14 cellular contexts compared by ENCODE assay signal in the genomic region with DNA sequence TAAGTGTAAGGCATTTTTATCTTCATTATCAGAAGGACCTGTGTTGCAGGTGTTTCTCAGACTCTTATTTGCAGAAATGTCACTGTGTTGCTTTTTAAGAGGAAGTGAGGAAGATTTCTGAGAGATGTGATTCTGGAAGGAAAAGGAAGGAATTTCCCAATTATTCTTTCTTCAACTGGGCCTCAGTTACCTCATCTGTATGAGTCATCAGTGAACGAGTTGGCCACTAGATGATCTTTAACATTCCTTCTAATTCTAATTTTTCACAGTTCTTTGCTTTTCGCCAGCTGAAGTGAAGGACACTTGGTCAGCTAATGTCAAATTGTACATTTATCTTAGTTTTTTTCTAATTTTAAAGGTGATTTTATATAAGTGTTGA. TPM values are rescaled to one million over a fixed set of nuclear protein-coding genes. Genes with fewer than 3 reads are reported as not detected.
DNase-seq lines count a peak whose midpoint lies in the region; ATAC-seq and TF ChIP-seq lines count a peak whose summit lies in the region.
"Had no signal": no experiment of that assay in that cellular context is flagged by ENCODE, and none has a peak within 500 bp of the region (broad histone marks: within the 10 kb centered on the region; RNA-seq: fewer than 3 reads in every experiment).

No MANE protein-coding gene starts in this region.

- no peak for TF ChIP-seq POLR2A in spleen (IDR thresholded peaks at IDR 0.05)

- intact Hi-C loops in spleen (cut with DNase I; ENCODE audit: low total_unique reads): loop anchor here (10.0 kb wide), 1 partner anchor 430 kb away; no protein-coding TSS in a partner anchor

- DNase-seq in H4 (ENCODE audit: low spot score) (peak; percentile 56), SJCRH30 (peak in 1 of 2 experiments; percentile 17), fibroblast of the aortic adventitia (ENCODE audit: low read depth) (peak; percentile 87), spleen (no peak), NCI-H1092 treated with DMSO at 0.1 percent for 48 hours (lab: John Stamatoyannopoulos, UW) (no peak)
- DNase-seq: naive thymus-derived CD8-positive, alpha-beta T cell; NCI-H748 treated with DMSO at 0.1 percent for 48 hours had no signal

- H3K4me3 ChIP-seq in SJCRH30: peak overlapping the region; percentile 6; the same call in 1 of the 2 replicates
- H3K4me3 ChIP-seq in fibroblast of the aortic adventitia (ENCODE audit: low read depth, low read length): no peak overlapping the region
- H3K4me3 ChIP-seq in spleen: no peak overlapping the region

- H3K4me1 ChIP-seq in SJCRH30: peaks cover 25% of the 10 kb centered on the region
- peaks cover 0 to 43% (median 14%) of the 10 kb centered on the region in 6 donors for H3K4me1 ChIP-seq in spleen

- H3K27me3 ChIP-seq in SJCRH30 (no peaks in the 10 kb centered on the region), spleen (replicated peaks in 1 of 7) (peaks cover 0 to under 1% (median 0%) of the 10 kb centered on the region in 7 donors)

- 39 to 59% (median 46%) methylated on average over 2 of the region's 2 CpGs for WGBS in spleen, 5 donors

- H3K9me3 ChIP-seq in SJCRH30 (replicated peaks) (no peaks in the 10 kb centered on the region; the same call in 1 of the 2 replicates), spleen (no peaks in the 10 kb centered on the region)

- peak overlapping the region; percentile 64 for H3K27ac ChIP-seq in SJCRH30
- H3K27ac ChIP-seq in spleen: peak overlapping the region in 6 of 8 donors; percentile 3 to 65 (median 45)

- H3K36me3 ChIP-seq in SJCRH30 (no peaks in the 10 kb centered on the region), spleen (no peaks in the 10 kb centered on the region)

- ATAC-seq in GM21737 (IDR thresholded peaks at IDR 0.05; ENCODE audit: unreplicated experiment): no peak
- ATAC-seq in HG03457 (IDR thresholded peaks at IDR 0.05; ENCODE audit: unreplicated experiment): no peak
- no peak for ATAC-seq in GM19452 (IDR thresholded peaks at IDR 0.05; ENCODE audit: unreplicated experiment)
- ATAC-seq: naive thymus-derived CD8-positive, alpha-beta T cell had no signal

- TF ChIP-seq CTCF in fibroblast of the aortic adventitia (IDR thresholded peaks at IDR 0.05; ENCODE audit: insufficient read depth, low read length) (no peak), spleen (IDR thresholded peaks at IDR 0.05 in 8 of 11, conservative IDR thresholded peaks at IDR 0.05 in 3 of 11) (no peak)

RNA-seq across cellular contexts. Expression of gene CLEC3B, which starts 28.9 kb away (rescaled TPM):
- 0.37 and 1.3 TPM in 2 replicates for total RNA-seq in H4 (2014; rRNA removed; shearing (Covaris generic))
- total RNA-seq in SJCRH30 (2014; rRNA removed; shearing (Covaris generic)): not detected in 2 replicates
- total RNA-seq in fibroblast of the aortic adventitia (ENCODE audit: low replicate concordance): 10.5 and 12.4 TPM in 2 replicates
- total RNA-seq in spleen: 100 to 1,000 TPM; 156 to 409 (median 295) TPM
- polyA plus RNA-seq in spleen: 100 to 1,000 TPM in 1 of 3 donors, 10 to 100 TPM in 2; 68.6 to 225 (median 91.3) TPM
- total RNA-seq: activated CD4-positive, alpha-beta T cell treated with anti-CD3 and anti-CD28 coated beads for 36 hours; activated naive CD4-positive, alpha-beta T cell treated with anti-CD3 and anti-CD28 coated beads, Interleukin-2, amount 50 U/mL, for 72 hours; G401; glomerular endothelial cell had no signal
- polyA plus RNA-seq: naive thymus-derived CD8-positive, alpha-beta T cell had no signal

Comparison
In these comparisons a context has a peak if more than half of its experiments do, and no peak if none do; other contexts are left out.
1. DNase-seq: peak in H4 (single experiment) and fibroblast of the aortic adventitia (single experiment); none in spleen (single experiment) and NCI-H1092 treated with DMSO at 0.1 percent for 48 hours (single experiment).
2. RNA of gene CLEC3B, which starts 28.9 kb away (total RNA-seq): 156 to 409 TPM in spleen; 10.5 to 12.4 TPM in fibroblast of the aortic adventitia, 0.37 to 1.3 TPM in H4 and not detected in SJCRH30; every median in the first group is over 10 times any median in the second.